1 cellular context compared by ENCODE assay signal in genomic region chr10:43410345-43410744, GRCh38.
TF ChIP-seq lines count a peak whose summit lies in the region.

No MANE protein-coding gene starts in this region.

TF ChIP-seq in GM12878, 131 proteins besides CTCF, POLR2A, EP300 and RAD21:
- TF ChIP-seq NR2C2 (IDR thresholded peaks at IDR 0.05; ENCODE audit: borderline replicate concordance, control insufficient read depth, insufficient read length, low read depth), result no peak
- no peak for TF ChIP-seq USF2 (IDR thresholded peaks at IDR 0.05; ENCODE audit: borderline replicate concordance, low read depth, low read length)
- no peak for TF ChIP-seq RUNX3 (IDR thresholded peaks at IDR 0.05; ENCODE audit: low read length)
